Comparison of ENCODE assay signal across 1 cellular context in the genomic region with DNA sequence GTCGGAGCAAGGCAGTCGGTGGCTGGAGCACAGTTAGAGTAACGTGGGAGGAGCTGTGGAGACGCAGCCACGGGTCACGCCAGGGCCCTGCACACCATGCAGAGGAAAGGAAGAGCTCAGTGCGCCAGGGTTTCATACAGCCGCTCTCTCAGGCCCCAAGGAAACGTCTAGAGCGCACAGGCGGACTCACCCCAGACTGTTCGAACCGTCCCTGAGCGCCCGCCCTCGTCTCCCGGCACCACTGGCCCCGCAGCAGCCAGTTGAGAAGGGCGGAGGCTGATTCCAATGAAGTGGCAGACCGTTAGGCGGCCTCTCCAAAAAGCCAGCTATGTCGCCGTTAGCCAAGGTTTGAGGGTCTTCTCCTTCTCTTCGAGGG.
TF ChIP-seq lines count a peak whose summit lies in the region.

No MANE protein-coding gene starts in this region.

TF ChIP-seq in HepG2, 621 proteins besides CTCF, POLR2A, EP300 and RAD21:
- TF ChIP-seq ZBTB38 (CRISPR knock-in tag; IDR thresholded peaks at IDR 0.05): peak; percentile 68; the same call in 1 of the 2 replicates
- no peak for TF ChIP-seq HNRNPH1 (optimal IDR thresholded peaks at IDR 0.05; ENCODE audit: low read depth, low read length)
TF ChIP-seq in HepG2: peak in this region for 1.
